Comparison of ENCODE assay signal across 25 cellular contexts in genomic region chr9:23941051-23941450, GRCh38.
DNase-seq lines count a peak whose midpoint lies in the region; ATAC-seq, FAIRE-seq and TF ChIP-seq lines count a peak whose summit lies in the region.
"Had no signal": no experiment of that assay in that cellular context is flagged by ENCODE, and none has a peak within 500 bp of the region (broad histone marks: within the 10 kb centered on the region; RNA-seq: fewer than 3 reads in every experiment).

No MANE protein-coding gene starts in this region.

- no peak overlapping the region for H2BK12ac ChIP-seq in neuronal stem cell (ENCODE audit: low read length)

- no peak for ATAC-seq in GM19463 (IDR thresholded peaks at IDR 0.05; ENCODE audit: unreplicated experiment)
- ATAC-seq in HG02588 (IDR thresholded peaks at IDR 0.05; ENCODE audit: unreplicated experiment), result no peak
- no peak for ATAC-seq in GM18867 (IDR thresholded peaks at IDR 0.05; ENCODE audit: unreplicated experiment)
- ATAC-seq: K562, Panc1 had no signal

- WGBS in neuronal stem cell (ENCODE audit: extremely low coverage in 2 of 2, insufficient read length in 2 of 2, insufficient replicate concordance in 1 of 2), 2 donors, result no CpG with 5 or more reads among the region's 3 CpGs

- peak overlapping the region; percentile 62 for H2AFZ ChIP-seq in neuronal stem cell (ENCODE audit: low read length)

- H3K4ac ChIP-seq in neuronal stem cell (ENCODE audit: low read length), result no peak overlapping the region

- no peaks in the 10 kb centered on the region for H3K4me1 ChIP-seq in neuronal stem cell (ENCODE audit: control insufficient read depth in 2 of 2, insufficient read depth in 1 of 2, low read depth in 1 of 2, low read length in 2 of 2)
- H3K4me1 ChIP-seq: Caco-2 had no signal

- H3K14ac ChIP-seq in neuronal stem cell (ENCODE audit: low read length), result no peak overlapping the region

- no peak overlapping the region for H2AK5ac ChIP-seq in neuronal stem cell (ENCODE audit: low read depth, low read length)

- no peak overlapping the region for H3K18ac ChIP-seq in neuronal stem cell (ENCODE audit: low read length)

- H3K4me3 ChIP-seq in bronchial epithelial cell (ENCODE audit: low read depth, low read length) (no peak overlapping the region), neuronal stem cell (ENCODE audit: low read length in 2 of 2) (no peak overlapping the region)
- H3K4me3 ChIP-seq: K562 had no signal

- no peak overlapping the region for H2BK5ac ChIP-seq in neuronal stem cell (ENCODE audit: low read length)

- no peak for FAIRE-seq in bronchial epithelial cell (lab: Jason Lieb, UNC)
- FAIRE-seq: HTR-8/SVneo, K562 had no signal

- H3K79me1 ChIP-seq in neuronal stem cell (ENCODE audit: low read depth, low read length), result no peaks in the 10 kb centered on the region

- H3K9ac ChIP-seq in neuronal stem cell (ENCODE audit: low read depth, low read length, poor library complexity), result no peak overlapping the region
- H3K9ac ChIP-seq: SK-N-SH had no signal

- H3K36me3 ChIP-seq in bronchial epithelial cell (ENCODE audit: control insufficient read depth, insufficient read depth, low read length) (no peaks in the 10 kb centered on the region), neuronal stem cell (replicated peaks in 1 of 2; ENCODE audit: control insufficient read depth in 2 of 2, insufficient read depth in 2 of 2, low read length in 2 of 2) (no peaks in the 10 kb centered on the region)

- H3K4me2 ChIP-seq in neuronal stem cell (ENCODE audit: insufficient read depth, low read length, poor library complexity, severe bottlenecking), result no peak overlapping the region
- H3K4me2 ChIP-seq: SK-N-SH had no signal

- no peak overlapping the region for H3K27ac ChIP-seq in neuronal stem cell (replicated peaks; ENCODE audit: low read length)

- no peak overlapping the region for H4K8ac ChIP-seq in neuronal stem cell (ENCODE audit: low read depth, low read length)

- H2BK15ac ChIP-seq in neuronal stem cell (ENCODE audit: low read length), result no peak overlapping the region

- no peaks in the 10 kb centered on the region for H3K27me3 ChIP-seq in bronchial epithelial cell (ENCODE audit: control insufficient read depth, insufficient read depth, low read length)
- no peaks in the 10 kb centered on the region for H3K27me3 ChIP-seq in neuronal stem cell (ENCODE audit: control insufficient read depth in 3 of 3, insufficient read depth in 3 of 3, low read depth in 1 of 3, low read length in 3 of 3)

- H3K23ac ChIP-seq in neuronal stem cell (ENCODE audit: low read depth, low read length, poor library complexity), result no peak overlapping the region

- DNase-seq in KBM-7 (peak; percentile 0), NCI-H69 (lab: John Stamatoyannopoulos, UW) (peak; percentile 57), bronchial epithelial cell (ENCODE audit: low read depth) (peak; percentile 17), neuronal stem cell (ENCODE audit: low spot score) (no peak)
- DNase-seq: C1 segment of cervical spinal cord; Caco-2; CD4-positive, alpha-beta memory T cell; DMS79 treated with DMSO at 0.1 percent for 48 hours; GOT3; HCEC 1CT; NCI-H1105 treated with DMSO at 0.1 percent for 48 hours; NCI-H146; NCI-H1930; NCI-H2107; NCI-H446 treated with DMSO at 0.1 percent for 48 hours; NCI-H526; SIG-M5; SK-N-SH; SW 1271 had no signal

- in situ Hi-C loops in KBM-7 (cut with MboI; ENCODE audit: low pct_unique_long_range_greater_than_20kb, low sequenced_read_pairs), result no loop called here

- no peak overlapping the region for H2BK120ac ChIP-seq in neuronal stem cell (ENCODE audit: low read depth, low read length)

- no peak for TF ChIP-seq CTCF in bronchial epithelial cell (IDR thresholded peaks at IDR 0.05; ENCODE audit: insufficient read depth, low read length, severe bottlenecking)

- H4K91ac ChIP-seq in neuronal stem cell (ENCODE audit: low read depth, low read length, poor library complexity), result no peak overlapping the region

- peaks cover 4 to 23% of the 10 kb centered on the region in 2 donors for H3K9me3 ChIP-seq in neuronal stem cell (replicated peaks in 1 of 2; ENCODE audit: control insufficient read depth in 2 of 2, insufficient read depth in 1 of 2, low read depth in 1 of 2, low read length in 2 of 2)
- H3K9me3 ChIP-seq: Caco-2, SK-N-SH had no signal
